20 cellular contexts compared by ENCODE assay signal in the genomic region with DNA sequence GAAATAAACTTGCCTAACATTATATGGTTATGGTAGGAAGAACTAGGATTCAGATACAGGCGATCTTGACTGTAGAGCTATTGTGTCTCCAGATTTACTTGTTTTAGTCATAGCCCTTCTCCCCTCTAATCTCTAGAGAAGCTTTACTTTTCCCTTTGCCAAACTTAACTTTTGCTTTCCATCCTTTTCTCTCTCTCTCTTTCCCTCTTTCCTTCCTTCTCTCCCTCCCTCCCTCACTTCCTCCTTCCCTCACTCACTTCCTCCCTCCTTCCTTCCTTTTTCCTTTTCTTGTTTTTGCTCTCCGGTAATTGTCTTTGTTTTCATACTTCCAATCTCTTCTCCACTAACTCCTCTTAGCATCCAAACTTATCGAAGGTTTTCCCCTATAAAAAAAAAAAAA. TPM values are rescaled to one million over a fixed set of nuclear protein-coding genes. Genes with fewer than 3 reads are reported as not detected.
A peak's percentile ranks its signal among the peaks of the same experiment; 100 is the strongest.
DNase-seq lines count a peak whose midpoint lies in the region; ATAC-seq, FAIRE-seq and TF ChIP-seq lines count a peak whose summit lies in the region.
"Had no signal": no experiment of that assay in that cellular context is flagged by ENCODE, and none has a peak within 500 bp of the region (broad histone marks: within the 10 kb centered on the region; RNA-seq: fewer than 3 reads in every experiment).

No MANE protein-coding gene starts in this region.

- TF ChIP-seq RAD21 in HepG2 (CRISPR knock-in tag; IDR thresholded peaks at IDR 0.05), result no peak

- 93% methylated on average over 3 of the region's 3 CpGs for WGBS in HepG2 (ENCODE audit: low lambda C conversion rate)

- H3K27ac ChIP-seq in HepG2 (ENCODE audit: extremely low read length, insufficient read depth, low read length), result no peak overlapping the region
- peak overlapping the region; percentile 14 for H3K27ac ChIP-seq in subcutaneous abdominal adipose tissue (ENCODE audit: low read depth, low read length)
- no peak overlapping the region for H3K27ac ChIP-seq in MM.1S (ENCODE audit: low read length)
- H3K27ac ChIP-seq: epithelial cell of prostate, HL-60, thoracic aorta had no signal

- H3K4me2 ChIP-seq in HepG2 (ENCODE audit: low read depth, low read length), result no peak overlapping the region
- H3K4me2 ChIP-seq in MM.1S (ENCODE audit: low read depth, low read length), result no peak overlapping the region

- no peaks in the 10 kb centered on the region for H3K9me2 ChIP-seq in MM.1S (replicated peaks; ENCODE audit: insufficient read depth, low read length)

- ATAC-seq in stimulated activated naive CD8-positive, alpha-beta T cell treated with anti-CD3 and anti-CD28 coated beads, Interleukin-15, Interleukin-2, amounts not matched to agents 100 U/mL and 50 U/mL, for 24 hours, result no peak
- ATAC-seq in HepG2 (no peak), GM21447 (IDR thresholded peaks at IDR 0.05; ENCODE audit: unreplicated experiment) (no peak), omental fat pad (ENCODE audit: low FRiP score) (no peak)
- ATAC-seq: activated naive CD4-positive, alpha-beta T cell treated with anti-CD3 and anti-CD28 coated beads, Interleukin-2, amount 50 U/mL, for 72 hours had no signal

- CTCF ChIA-PET in activated CD4-positive, alpha-beta memory T cell treated with anti-CD3 and anti-CD28 coated beads for 36 hours (lab: Charles Lee), result interaction anchor here (0.7 to 1.2 kb wide), 3 partner anchors 60 to 147 kb away, joined by 3 read pairs; no protein-coding TSS in a partner anchor
- CTCF ChIA-PET in HepG2 (lab: Yijun Ruan, JAX; ENCODE audit: low intra/inter-chr PET ratio, low total read pairs), result no interaction called here

- H4K20me1 ChIP-seq in HepG2 (ENCODE audit: insufficient read depth, low read length) (peaks cover 46% of the 10 kb centered on the region), MM.1S (ENCODE audit: insufficient read depth, low read length) (peaks cover 17% of the 10 kb centered on the region; the same call in 1 of the 2 replicates)

- H3K27ac Mint-ChIP-seq in stimulated activated naive CD8-positive, alpha-beta T cell treated with anti-CD3 and anti-CD28 coated beads, Interleukin-15, Interleukin-2, amounts not matched to agents 100 ng/mL and 50 ng/mL, for 24 hours, result peak overlapping the region; percentile 86
- H3K27ac Mint-ChIP-seq in activated CD4-positive, alpha-beta memory T cell treated with anti-CD3 and anti-CD28 coated beads for 36 hours, result peak overlapping the region; percentile 28

- H3K9me3 Mint-ChIP-seq in stimulated activated naive CD8-positive, alpha-beta T cell treated with anti-CD3 and anti-CD28 coated beads, Interleukin-15, Interleukin-2, amounts not matched to agents 100 ng/mL and 50 ng/mL, for 24 hours, result no peaks in the 10 kb centered on the region
- H3K9me3 Mint-ChIP-seq in activated CD4-positive, alpha-beta memory T cell treated with anti-CD3 and anti-CD28 coated beads for 36 hours, result no peaks in the 10 kb centered on the region
- H3K9me3 Mint-ChIP-seq: activated naive CD4-positive, alpha-beta T cell treated with anti-CD3 and anti-CD28 coated beads, Interleukin-2, amount 50 U/mL, for 72 hours had no signal

- no peak for DNase-seq in stimulated activated naive CD8-positive, alpha-beta T cell treated with anti-CD3 and anti-CD28 coated beads, Interleukin-15, Interleukin-2, amounts not matched to agents 100 U/mL and 50 U/mL, for 24 hours
- no peak for DNase-seq in activated CD4-positive, alpha-beta memory T cell treated with anti-CD3 and anti-CD28 coated beads for 36 hours
- DNase-seq in HepG2 (ENCODE audit: low spot score), result no peak
- DNase-seq in MM.1S, result no peak
- DNase-seq in omental fat pad (ENCODE audit: low spot score), result no peak
- DNase-seq: activated CD4-positive, alpha-beta T cell treated with anti-CD3 and anti-CD28 coated beads, Interleukin-2, amount 50 U/mL, for 1 hour; central memory CD4-positive, alpha-beta T cell; HCEC 1CT; NCI-H2081; NCI-H526 treated with DMSO at 0.1 percent for 48 hours; posterior cingulate gyrus; RPMI8226 had no signal

- H3K27me3 Mint-ChIP-seq in stimulated activated naive CD8-positive, alpha-beta T cell treated with anti-CD3 and anti-CD28 coated beads, Interleukin-15, Interleukin-2, amounts not matched to agents 100 ng/mL and 50 ng/mL, for 24 hours, result no peaks in the 10 kb centered on the region
- H3K27me3 Mint-ChIP-seq in activated CD4-positive, alpha-beta memory T cell treated with anti-CD3 and anti-CD28 coated beads for 36 hours, result no peaks in the 10 kb centered on the region

- no peak for FAIRE-seq in HepG2 (lab: Jason Lieb, UNC)
- FAIRE-seq: keratinocyte had no signal

- TF ChIP-seq CTCF in HepG2 (CRISPR knock-in tag; IDR thresholded peaks at IDR 0.05) (no peak), MM.1S (IDR thresholded peaks at IDR 0.05; ENCODE audit: low read length) (no peak), omental fat pad (IDR thresholded peaks at IDR 0.05) (no peak)

- H3K4me1 ChIP-seq in HepG2 (ENCODE audit: insufficient read depth, low read length) (peaks cover 44% of the 10 kb centered on the region), subcutaneous abdominal adipose tissue (ENCODE audit: control insufficient read depth in 5 of 5, insufficient read depth in 5 of 5, low read length in 5 of 5) (peaks cover 1 to 22% (median 16%) of the 10 kb centered on the region in 5 donors), MM.1S (ENCODE audit: low read length) (peaks cover 31% of the 10 kb centered on the region)

- in situ Hi-C loops in HepG2 (cut with HindIII; ENCODE audit: extremely low pct_ligation_motif_present, low pct_unique_long_range_greater_than_20kb), result no loop called here

- H3K9ac ChIP-seq in HepG2 (ENCODE audit: insufficient read depth, low read depth, low read length), result no peak overlapping the region
- H3K9ac ChIP-seq in subcutaneous abdominal adipose tissue (ENCODE audit: low read length in 5 of 5), result no peak overlapping the region
- no peak overlapping the region for H3K9ac ChIP-seq in MM.1S (ENCODE audit: low read length)

- H3K4me1 Mint-ChIP-seq in stimulated activated naive CD8-positive, alpha-beta T cell treated with anti-CD3 and anti-CD28 coated beads, Interleukin-15, Interleukin-2, amounts not matched to agents 100 ng/mL and 50 ng/mL, for 24 hours (ENCODE audit: low read depth), result peaks cover 87% of the 10 kb centered on the region
- peaks cover 73% of the 10 kb centered on the region for H3K4me1 Mint-ChIP-seq in activated CD4-positive, alpha-beta memory T cell treated with anti-CD3 and anti-CD28 coated beads for 36 hours (ENCODE audit: low read depth)

- H3K9me3 ChIP-seq in HepG2 (ENCODE audit: low read length) (no peaks in the 10 kb centered on the region), subcutaneous abdominal adipose tissue (ENCODE audit: control insufficient read depth in 5 of 5, low read length in 5 of 5) (no peaks in the 10 kb centered on the region), MM.1S (replicated peaks; ENCODE audit: insufficient read depth, low read length) (no peaks in the 10 kb centered on the region)
- H3K9me3 ChIP-seq: thoracic aorta had no signal

- peaks cover 82% of the 10 kb centered on the region for H3K79me2 ChIP-seq in HepG2 (ENCODE audit: insufficient read depth, low read length)
- H3K79me2 ChIP-seq in MM.1S (ENCODE audit: low read length), result peaks cover 96% of the 10 kb centered on the region

- H3K27me3 ChIP-seq in HepG2 (ENCODE audit: control insufficient read depth in 1 of 2, insufficient read depth in 2 of 2, low read length in 2 of 2) (no peaks in the 10 kb centered on the region), subcutaneous abdominal adipose tissue (ENCODE audit: control insufficient read depth in 5 of 5, insufficient read depth in 4 of 5, low read length in 5 of 5) (no peaks in the 10 kb centered on the region), MM.1S (replicated peaks; ENCODE audit: insufficient read depth, low read length) (no peaks in the 10 kb centered on the region)

- H3K36me3 Mint-ChIP-seq in stimulated activated naive CD8-positive, alpha-beta T cell treated with anti-CD3 and anti-CD28 coated beads, Interleukin-15, Interleukin-2, amounts not matched to agents 100 ng/mL and 50 ng/mL, for 24 hours (ENCODE audit: low read depth), result peaks cover 51% of the 10 kb centered on the region
- peaks cover 12% of the 10 kb centered on the region for H3K36me3 Mint-ChIP-seq in activated CD4-positive, alpha-beta memory T cell treated with anti-CD3 and anti-CD28 coated beads for 36 hours

- peaks cover 48% of the 10 kb centered on the region for H3F3A ChIP-seq in MM.1S (ENCODE audit: insufficient read depth, low read length)

- no peak overlapping the region for H2AFZ ChIP-seq in HepG2 (ENCODE audit: low read length)
- H2AFZ ChIP-seq in MM.1S (ENCODE audit: low read length), result no peak overlapping the region

- TF ChIP-seq EP300 in HepG2 (IDR thresholded peaks at IDR 0.05; ENCODE audit: low read depth in 2 of 2, low read length in 2 of 2) (no peak), HepG2 (CRISPR knock-in tag; IDR thresholded peaks at IDR 0.05; ENCODE audit: borderline replicate concordance) (no peak)

- intact Hi-C loops in activated CD4-positive, alpha-beta memory T cell treated with anti-CD3 and anti-CD28 coated beads for 36 hours (cut with micrococcal nuclease), result no loop called here
- intact Hi-C loops in HepG2 (cut with micrococcal nuclease; ENCODE audit: unreplicated experiment), result no loop called here

- BruUV-seq in HepG2 (replicated peaks; lab: Mats Ljungman, UMichigan), result no TSS peak

- H3K4me3 ChIP-seq in HepG2 (replicated peaks in 1 of 3; ENCODE audit: insufficient read depth in 1 of 3, low read depth in 2 of 3, low read length in 3 of 3) (no peak overlapping the region), subcutaneous abdominal adipose tissue (ENCODE audit: low read depth in 1 of 5, low read length in 5 of 5) (no peak overlapping the region), MM.1S (ENCODE audit: low read length) (no peak overlapping the region)
- H3K4me3 ChIP-seq: thoracic aorta had no signal

- no peak overlapping the region for H3K4me3 Mint-ChIP-seq in stimulated activated naive CD8-positive, alpha-beta T cell treated with anti-CD3 and anti-CD28 coated beads, Interleukin-15, Interleukin-2, amounts not matched to agents 100 ng/mL and 50 ng/mL, for 24 hours
- H3K4me3 Mint-ChIP-seq in activated CD4-positive, alpha-beta memory T cell treated with anti-CD3 and anti-CD28 coated beads for 36 hours, result no peak overlapping the region

- no peak for TF ChIP-seq POLR2A in HepG2 (IDR thresholded peaks at IDR 0.05; ENCODE audit: insufficient read depth in 1 of 2, low read depth in 2 of 2, low read length in 2 of 2)

- H3K36me3 ChIP-seq in HepG2 (replicated peaks in 1 of 2; ENCODE audit: control insufficient read depth in 1 of 2, insufficient read depth in 2 of 2, low read length in 2 of 2) (peaks cover 7 to 32% of the 10 kb centered on the region in 2 experiments), subcutaneous abdominal adipose tissue (ENCODE audit: control insufficient read depth in 5 of 5, insufficient read depth in 5 of 5, low read length in 5 of 5) (peaks cover 0 to 10% (median 0%) of the 10 kb centered on the region in 5 donors), MM.1S (replicated peaks; ENCODE audit: insufficient read depth, low read length) (no peaks in the 10 kb centered on the region; the same call in 1 of the 2 replicates)
- H3K36me3 ChIP-seq: thoracic aorta had no signal

- POLR2A ChIA-PET in activated CD4-positive, alpha-beta memory T cell treated with anti-CD3 and anti-CD28 coated beads for 36 hours (lab: Charles Lee), result interaction anchor here (0.6 to 1.2 kb wide), 3 partner anchors 8 to 149 kb away, joined by 3 to 4 read pairs (median 3); no protein-coding TSS in a partner anchor
- POLR2A ChIA-PET in HepG2 (lab: Yijun Ruan, JAX), result interaction anchor here (0.5 to 2.6 kb wide), 2 partner anchors 10 to 332 kb away, joined by 4 to 14 read pairs; partner anchors contain the start of gene UBE2D2

RNA-seq across cellular contexts. Expression of gene UBE2D2, which starts 10.4 kb away (rescaled TPM):
- total RNA-seq in activated CD4-positive, alpha-beta memory T cell treated with anti-CD3 and anti-CD28 coated beads for 36 hours, result 100 to 1,000 TPM; 271 to 285 TPM
- total RNA-seq in HepG2 (2016; rRNA removed; fragmentation: Illumina TruSeq; extraction: Trizol) (109 and 118 TPM in 2 replicates), omental fat pad (10 to 100 TPM; 50.4 to 76.9 (median 70.4) TPM)
- 111 and 139 TPM in 2 replicates for total RNA-seq in HepG2 (2016; cell fraction: cytosol; rRNA removed; fragmentation: Illumina TruSeq; extraction: Trizol; ENCODE audit: low read depth)
- total RNA-seq in HepG2 (2016; cell fraction: insoluble cytoplasmic fraction; rRNA removed; fragmentation: Illumina TruSeq; extraction: Trizol), result 93.2 and 113 TPM in 2 replicates
- 196 and 210 TPM in 2 replicates for total RNA-seq in HepG2 (2016; cell fraction: membrane; rRNA removed; fragmentation: Illumina TruSeq; extraction: Trizol)
- total RNA-seq in HepG2 (2016; cell fraction: nucleus; rRNA removed; fragmentation: Illumina TruSeq; extraction: Trizol), result 43.4 and 55.4 TPM in 2 replicates
- polyA plus RNA-seq in HepG2 (2011; rRNA removed), result 59.9 and 79.1 TPM in 2 replicates
- polyA plus RNA-seq in HepG2 (2011; cell fraction: cytosol; rRNA removed), result 23.8 and 37.3 TPM in 2 replicates
- 22.3 and 35.1 TPM in 2 replicates for polyA plus RNA-seq in HepG2 (2011; cell fraction: nucleus; rRNA removed)
- polyA plus RNA-seq in HepG2 (2012), result 154 and 174 TPM in 2 replicates
- 266 and 332 TPM in 2 replicates for polyA plus RNA-seq in HepG2 (2016; cell fraction: cytosol; fragmentation: Illumina TruSeq; extraction: Trizol; ENCODE audit: low read depth)
- polyA plus RNA-seq in HepG2 (2016; cell fraction: insoluble cytoplasmic fraction; fragmentation: Illumina TruSeq; extraction: Trizol; ENCODE audit: low read depth), result 161 and 175 TPM in 2 replicates
- polyA plus RNA-seq in HepG2 (2016; cell fraction: membrane; fragmentation: Illumina TruSeq; extraction: Trizol; ENCODE audit: low read depth), result 293 and 345 TPM in 2 replicates
- polyA plus RNA-seq in HepG2 (2016; cell fraction: nucleus; fragmentation: Illumina TruSeq; extraction: Trizol; ENCODE audit: insufficient read depth, low read depth), result 120 and 128 TPM in 2 replicates
- polyA minus RNA-seq in HepG2 (2011; rRNA and poly(A)+ RNA removed; ENCODE audit: low replicate concordance), result 14.5 and 25.8 TPM in 2 replicates
- 41.2 and 47.5 TPM in 2 replicates for polyA minus RNA-seq in HepG2 (2011; cell fraction: cytosol; rRNA and poly(A)+ RNA removed)
- polyA minus RNA-seq in HepG2 (2011; cell fraction: nucleus; rRNA and poly(A)+ RNA removed), result 32.2 and 38.5 TPM in 2 replicates
